19 cellular contexts compared by ENCODE assay signal in genomic region chr6:35942355-35942754, GRCh38. TPM values are rescaled to one million over a fixed set of nuclear protein-coding genes. Genes with fewer than 3 reads are reported as not detected.
DNase-seq lines count a peak whose midpoint lies in the region; ATAC-seq, FAIRE-seq and TF ChIP-seq lines count a peak whose summit lies in the region.
"Had no signal": no experiment of that assay in that cellular context is flagged by ENCODE, and none has a peak within 500 bp of the region (broad histone marks: within the 10 kb centered on the region; RNA-seq: fewer than 3 reads in every experiment).

No MANE protein-coding gene starts in this region.

- peaks cover 4% of the 10 kb centered on the region for H3K9me2 ChIP-seq in GM23338 (ENCODE audit: insufficient read depth)

- CTCF ChIA-PET in A549 (lab: Yijun Ruan, JAX): no interaction called here

- DNase-seq in A549 (ENCODE audit: low read depth in 1 of 2, low spot score in 1 of 2) (no peak), GM23338 (ENCODE audit: low spot score) (no peak), endothelial cell (ENCODE audit: low spot score) (no peak), NCI-H524 (lab: John Stamatoyannopoulos, UW) (no peak)
- DNase-seq: Caco-2; CD4-positive, CD25-positive, alpha-beta regulatory T cell; CD8-positive, alpha-beta T cell; DMS153; DND-41; GM23248; H9 had no signal

- TF ChIP-seq RAD21 in A549 (conservative IDR thresholded peaks at IDR 0.05 in 1 of 2, IDR thresholded peaks at IDR 0.05 in 1 of 2) (no peak), Ishikawa (IDR thresholded peaks at IDR 0.05; ENCODE audit: low read depth) (no peak)

- H3K27ac ChIP-seq in A549 (no peak overlapping the region), GM23338 (ENCODE audit: low read depth) (no peak overlapping the region)
- H3K27ac ChIP-seq: BLaER1, C4-2B, GM23248 had no signal

- no peak overlapping the region for H3K4me2 ChIP-seq in A549
- H3K4me2 ChIP-seq in GM23338: no peak overlapping the region
- H3K4me2 ChIP-seq: BLaER1 had no signal

- FAIRE-seq in A549 (lab: Jason Lieb, UNC): no peak
- FAIRE-seq: G401.6, GM12892, GM19239 had no signal

- peaks cover 14% of the 10 kb centered on the region for H3K9me3 Mint-ChIP-seq in GM23338
- H3K9me3 Mint-ChIP-seq in endothelial cell (ENCODE audit: unreplicated experiment): no peaks in the 10 kb centered on the region
- H3K9me3 Mint-ChIP-seq: CD8-positive, alpha-beta T cell had no signal

- ATAC-seq in A549 (no peak), GM23338 (no peak), GM18505 (IDR thresholded peaks at IDR 0.05; ENCODE audit: unreplicated experiment) (no peak)
- ATAC-seq: CD8-positive, alpha-beta T cell had no signal

- H3K4me3 Mint-ChIP-seq in GM23338: no peak overlapping the region
- peak overlapping the region; percentile 34 for H3K4me3 Mint-ChIP-seq in endothelial cell (ENCODE audit: unreplicated experiment)
- H3K4me3 Mint-ChIP-seq: B cell; CD4-positive, CD25-positive, alpha-beta regulatory T cell; CD8-positive, alpha-beta T cell; H9 had no signal

- no peaks in the 10 kb centered on the region for H3K27me3 ChIP-seq in GM23338 (ENCODE audit: insufficient read depth)
- H3K27me3 ChIP-seq: BLaER1 had no signal

- H3K9me3 ChIP-seq in A549: no peaks in the 10 kb centered on the region
- H3K9me3 ChIP-seq: Caco-2 had no signal

- no peaks in the 10 kb centered on the region for H3K36me3 ChIP-seq in GM23338 (ENCODE audit: insufficient read depth)
- H3K36me3 ChIP-seq: BLaER1 had no signal

- TF ChIP-seq POLR2A in A549 (IDR thresholded peaks at IDR 0.05; ENCODE audit: low read length): no peak
- TF ChIP-seq POLR2A in GM18505 (IDR thresholded peaks at IDR 0.05; ENCODE audit: borderline replicate concordance, extremely low read depth, insufficient read depth, insufficient read length): no peak

- H4K20me1 ChIP-seq in GM23338 (replicated peaks; ENCODE audit: insufficient read depth): no peaks in the 10 kb centered on the region
- H4K20me1 ChIP-seq: BLaER1 had no signal

- no peaks in the 10 kb centered on the region for H3F3A ChIP-seq in GM23338 (replicated peaks; ENCODE audit: low read depth)

- TF ChIP-seq EP300 in A549 (IDR thresholded peaks at IDR 0.05): no peak
- no peak for TF ChIP-seq EP300 in Ishikawa (IDR thresholded peaks at IDR 0.05; ENCODE audit: borderline replicate concordance)

- POLR2A ChIA-PET in A549 (lab: Yijun Ruan, JAX): no interaction called here

- peaks cover 3% of the 10 kb centered on the region for H3K27me3 Mint-ChIP-seq in GM23338 (ENCODE audit: insufficient read depth, low read depth, poor library complexity)
- no peaks in the 10 kb centered on the region for H3K27me3 Mint-ChIP-seq in endothelial cell (ENCODE audit: unreplicated experiment)

- H3K4me1 Mint-ChIP-seq in GM23338 (no peaks in the 10 kb centered on the region), endothelial cell (ENCODE audit: unreplicated experiment) (no peaks in the 10 kb centered on the region)
- H3K4me1 Mint-ChIP-seq: B cell, H9 had no signal

- H3K27ac Mint-ChIP-seq in GM23338: no peak overlapping the region
- H3K27ac Mint-ChIP-seq in endothelial cell (ENCODE audit: unreplicated experiment): no peak overlapping the region
- H3K27ac Mint-ChIP-seq: B cell; CD4-positive, CD25-positive, alpha-beta regulatory T cell; CD8-positive, alpha-beta T cell; H9 had no signal

- H3K4me3 ChIP-seq in A549: no peak overlapping the region
- H3K4me3 ChIP-seq in GM23338: no peak overlapping the region
- H3K4me3 ChIP-seq: BLaER1, GM23248 had no signal

- TF ChIP-seq CTCF in A549 (IDR thresholded peaks at IDR 0.05): no peak
- TF ChIP-seq CTCF in GM23338 (conservative IDR thresholded peaks at IDR 0.05; ENCODE audit: low read depth in 2 of 2): no peak
- no peak for TF ChIP-seq CTCF in endothelial cell (IDR thresholded peaks at IDR 0.05; ENCODE audit: unreplicated experiment)

- H3K4me1 ChIP-seq in A549 (no peaks in the 10 kb centered on the region), GM23338 (ENCODE audit: insufficient read depth) (no peaks in the 10 kb centered on the region)
- H3K4me1 ChIP-seq: BLaER1, Caco-2 had no signal

- H3K36me3 Mint-ChIP-seq in GM23338 (ENCODE audit: low read depth): peaks cover 3% of the 10 kb centered on the region; the same call in 2 of the 3 replicates
- H3K36me3 Mint-ChIP-seq in endothelial cell (ENCODE audit: low read depth, unreplicated experiment): no peaks in the 10 kb centered on the region
- H3K36me3 Mint-ChIP-seq: CD4-positive, CD25-positive, alpha-beta regulatory T cell; CD8-positive, alpha-beta T cell had no signal

- no peaks in the 10 kb centered on the region for H3K79me2 ChIP-seq in GM23338 (replicated peaks; ENCODE audit: insufficient read depth)

- H2AFZ ChIP-seq in GM23338: no peak overlapping the region
- H2AFZ ChIP-seq: GM23248 had no signal

TF ChIP-seq in A549, 52 proteins besides CTCF, POLR2A, EP300 and RAD21 (continues in another document):
- no peak for TF ChIP-seq HOXB13 (CRISPR knock-in tag; IDR thresholded peaks at IDR 0.05; ENCODE audit: low read depth)

TF ChIP-seq in GM23338, 12 proteins besides CTCF, POLR2A, EP300 and RAD21:
- no peak for TF ChIP-seq EZH2phosphoT487 (IDR thresholded peaks at IDR 0.05; ENCODE audit: unreplicated experiment)
- no peak for TF ChIP-seq POLR2AphosphoS5 (IDR thresholded peaks at IDR 0.05; ENCODE audit: low read depth)
- TF ChIP-seq, protein P1, sequence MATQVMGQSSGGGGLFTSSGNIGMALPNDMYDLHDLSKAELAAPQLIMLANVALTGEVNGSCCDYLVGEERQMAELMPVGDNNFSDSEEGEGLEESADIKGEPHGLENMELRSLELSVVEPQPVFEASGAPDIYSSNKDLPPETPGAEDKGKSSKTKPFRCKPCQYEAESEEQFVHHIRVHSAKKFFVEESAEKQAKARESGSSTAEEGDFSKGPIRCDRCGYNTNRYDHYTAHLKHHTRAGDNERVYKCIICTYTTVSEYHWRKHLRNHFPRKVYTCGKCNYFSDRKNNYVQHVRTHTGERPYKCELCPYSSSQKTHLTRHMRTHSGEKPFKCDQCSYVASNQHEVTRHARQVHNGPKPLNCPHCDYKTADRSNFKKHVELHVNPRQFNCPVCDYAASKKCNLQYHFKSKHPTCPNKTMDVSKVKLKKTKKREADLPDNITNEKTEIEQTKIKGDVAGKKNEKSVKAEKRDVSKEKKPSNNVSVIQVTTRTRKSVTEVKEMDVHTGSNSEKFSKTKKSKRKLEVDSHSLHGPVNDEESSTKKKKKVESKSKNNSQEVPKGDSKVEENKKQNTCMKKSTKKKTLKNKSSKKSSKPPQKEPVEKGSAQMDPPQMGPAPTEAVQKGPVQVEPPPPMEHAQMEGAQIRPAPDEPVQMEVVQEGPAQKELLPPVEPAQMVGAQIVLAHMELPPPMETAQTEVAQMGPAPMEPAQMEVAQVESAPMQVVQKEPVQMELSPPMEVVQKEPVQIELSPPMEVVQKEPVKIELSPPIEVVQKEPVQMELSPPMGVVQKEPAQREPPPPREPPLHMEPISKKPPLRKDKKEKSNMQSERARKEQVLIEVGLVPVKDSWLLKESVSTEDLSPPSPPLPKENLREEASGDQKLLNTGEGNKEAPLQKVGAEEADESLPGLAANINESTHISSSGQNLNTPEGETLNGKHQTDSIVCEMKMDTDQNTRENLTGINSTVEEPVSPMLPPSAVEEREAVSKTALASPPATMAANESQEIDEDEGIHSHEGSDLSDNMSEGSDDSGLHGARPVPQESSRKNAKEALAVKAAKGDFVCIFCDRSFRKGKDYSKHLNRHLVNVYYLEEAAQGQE (IDR thresholded peaks at IDR 0.05; ENCODE audit: unreplicated experiment): peak; percentile 37

TF ChIP-seq in Ishikawa, 13 proteins besides CTCF, POLR2A, EP300 and RAD21:
- TF ChIP-seq, protein P1 (IDR thresholded peaks at IDR 0.05; ENCODE audit: low read depth): peak; percentile 80
- no peak for TF ChIP-seq EGR1 (IDR thresholded peaks at IDR 0.05)

RNA-seq across cellular contexts. Expression of gene SRPK1, which starts 21.5 kb away (rescaled TPM):
- polyA plus RNA-seq in A549 (2011; rRNA removed): 39.9 and 65.9 TPM in 2 replicates
- polyA plus RNA-seq in A549 (2012; cell fraction: cytosol; rRNA removed): 12.0 and 14.2 TPM in 2 replicates
- polyA plus RNA-seq in A549 (2012; cell fraction: nucleus; rRNA removed): 12.1 and 20.0 TPM in 2 replicates
- 46.2 to 54.0 TPM (median 46.9 TPM) in 3 replicates for polyA plus RNA-seq in A549 (2017; fragmentation: RNase III; extraction: RNeasy Plus Mini Kit Qiagen cat#74134 plus additional on column Dnase treatment)
- polyA minus RNA-seq in A549 (2011; rRNA and poly(A)+ RNA removed): 40.2 and 46.0 TPM in 2 replicates
- total RNA-seq in GM23338 (2014; rRNA removed; shearing (Covaris generic)): 153 and 175 TPM in 2 replicates
- polyA plus RNA-seq in GM23338 (2016; fragmentation: Nextera tagmentation; extraction: Ambion mirVana): 168 and 202 TPM in 2 replicates
- total RNA-seq in endothelial cell (ENCODE audit: unreplicated experiment): 59.6 TPM
